In the genomic region with DNA sequence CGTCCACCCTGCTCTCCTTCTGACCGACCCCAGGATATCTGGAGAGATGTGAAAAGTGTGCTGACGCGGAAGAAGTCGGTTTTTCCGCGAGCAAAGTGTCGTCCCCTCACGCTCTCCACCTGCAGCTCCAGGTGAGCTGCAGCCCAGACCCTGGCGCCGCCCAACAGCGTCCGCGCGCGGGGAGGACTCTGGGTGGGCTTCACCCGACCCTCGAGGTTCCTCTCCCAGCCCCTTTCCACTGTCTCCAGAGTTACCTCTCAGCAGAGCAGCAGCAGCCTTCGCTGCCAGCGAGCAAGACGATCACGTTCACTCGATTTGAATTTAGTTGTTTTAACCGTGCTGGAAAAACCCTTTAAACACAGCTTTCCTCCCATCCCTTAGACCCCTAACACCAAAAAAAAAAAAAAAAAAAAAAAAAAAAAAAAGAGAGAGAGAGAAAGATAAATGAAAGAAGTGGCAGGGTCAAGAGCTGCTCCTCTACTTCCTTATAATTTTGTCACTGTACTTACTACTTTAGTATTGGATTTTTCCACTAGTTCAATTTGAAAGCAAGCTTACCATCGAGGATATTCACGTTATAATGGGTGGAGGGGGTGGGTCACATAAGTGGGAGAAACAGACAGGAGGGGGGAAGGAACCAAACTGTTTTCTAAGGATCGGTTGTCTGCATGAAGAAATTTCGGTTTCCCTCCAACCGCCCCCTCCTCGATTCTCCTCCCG, we compare ENCODE assay signal across 8 cellular contexts. TPM values are rescaled to one million over a fixed set of nuclear protein-coding genes. Genes with fewer than 3 reads are reported as not detected.
DNase-seq lines count a peak whose midpoint lies in the region; ATAC-seq, FAIRE-seq and TF ChIP-seq lines count a peak whose summit lies in the region.

No MANE protein-coding gene starts in this region.

- H3F3A ChIP-seq in GM23338 (replicated peaks; ENCODE audit: low read depth) (no peaks in the 10 kb centered on the region), PC-3 (ENCODE audit: low read length, unreplicated experiment) (no peaks in the 10 kb centered on the region)

- H2BK15ac ChIP-seq in H1 (ENCODE audit: low read length): no peak overlapping the region

- no peak overlapping the region for H2BK5ac ChIP-seq in H1 (ENCODE audit: low read depth, low read length)

- H2AFZ ChIP-seq in GM23338: peak overlapping the region; percentile 90
- H2AFZ ChIP-seq in PC-3 (ENCODE audit: low read length): peak overlapping the region; percentile 72
- peak overlapping the region; percentile 73 for H2AFZ ChIP-seq in H1 (ENCODE audit: low read length)

- H3K27me3 ChIP-seq in GM23338 (ENCODE audit: insufficient read depth): peaks cover 56% of the 10 kb centered on the region
- no peaks in the 10 kb centered on the region for H3K27me3 ChIP-seq in PC-3 (ENCODE audit: low read length)
- peaks cover 8 to 32% (median 26%) of the 10 kb centered on the region in 4 experiments for H3K27me3 ChIP-seq in H1 (replicated peaks in 1 of 4; ENCODE audit: control insufficient read depth in 3 of 4, extremely low read depth in 1 of 4, insufficient read depth in 3 of 4, low read length in 3 of 4)

- no peaks in the 10 kb centered on the region for H4K20me1 ChIP-seq in GM23338 (replicated peaks; ENCODE audit: insufficient read depth)
- H4K20me1 ChIP-seq in PC-3 (ENCODE audit: low read length): no peaks in the 10 kb centered on the region
- H4K20me1 ChIP-seq in H1 (replicated peaks in 1 of 2; ENCODE audit: control insufficient read depth in 1 of 2, insufficient read depth in 2 of 2, low read length in 2 of 2): no peaks in the 10 kb centered on the region

- H3K9me2 ChIP-seq in GM23338 (ENCODE audit: insufficient read depth): no peaks in the 10 kb centered on the region
- no peaks in the 10 kb centered on the region for H3K9me2 ChIP-seq in PC-3 (replicated peaks; ENCODE audit: low read length)

- no peak overlapping the region for H3K56ac ChIP-seq in H1 (replicated peaks; ENCODE audit: insufficient read length, low read depth, low read length)

- CTCF ChIA-PET in PC-3 (lab: Charles Lee) (no interaction called here), H1 (lab: Charles Lee; ENCODE audit: partially characterized antibody) (interaction anchor here (0.6 kb wide), 1 partner anchor 478 kb away, joined by 3 read pairs; no protein-coding TSS in a partner anchor)

- H3K23me2 ChIP-seq in H1 (ENCODE audit: low read depth, low read length): peaks cover 29% of the 10 kb centered on the region

- intact Hi-C loops in PC-3 (cut with micrococcal nuclease): loop anchor here (1.0 to 5.0 kb wide), 5 partner anchors 72 to 819 kb away; no protein-coding TSS in a partner anchor
- intact Hi-C loops in mucosa of descending colon (cut with DNase I, micrococcal nuclease): no loop called here

- peaks cover 46% of the 10 kb centered on the region for H3K27me3 Mint-ChIP-seq in GM23338 (ENCODE audit: insufficient read depth, low read depth, poor library complexity)

- H3K4me2 ChIP-seq in GM23338 (peak overlapping the region; percentile 94), PC-3 (ENCODE audit: low read length) (peak overlapping the region; percentile 92), H1 (ENCODE audit: insufficient read depth in 1 of 2, low read depth in 2 of 2, low read length in 2 of 2) (peak overlapping the region; percentile 89 to 100)

- no peak overlapping the region for H3K14ac ChIP-seq in H1 (ENCODE audit: insufficient read length)

- TF ChIP-seq EP300 in H1 (IDR thresholded peaks at IDR 0.05; ENCODE audit: borderline replicate concordance in 1 of 2, low read depth in 2 of 2, low read length in 2 of 2): no peak

- H3K9me3 ChIP-seq in PC-3 (ENCODE audit: low read length) (no peaks in the 10 kb centered on the region), H1 (ENCODE audit: insufficient read depth in 2 of 2, low read depth in 1 of 2, low read length in 1 of 2) (no peaks in the 10 kb centered on the region), mucosa of descending colon (no peaks in the 10 kb centered on the region)

- H4K5ac ChIP-seq in H1 (ENCODE audit: insufficient read length, low read depth, low read length): peak overlapping the region; percentile 67

- no peaks in the 10 kb centered on the region for H3K9me3 Mint-ChIP-seq in GM23338

- TF ChIP-seq POLR2A in H1 (IDR thresholded peaks at IDR 0.05; ENCODE audit: control extremely low read depth in 1 of 2, low read depth in 2 of 2, low read length in 2 of 2): no peak

- DNase-seq in EL: peak; percentile 13
- no peak for DNase-seq in GM23338 (ENCODE audit: low spot score)
- DNase-seq in PC-3: no peak
- DNase-seq in H1 (ENCODE audit: low read depth in 1 of 2, low spot score in 2 of 2): no peak
- DNase-seq in mucosa of descending colon: no peak
- DNase-seq in HuH-7.5 (ENCODE audit: low spot score): no peak
- no peak for DNase-seq in OCI-M2 (lab: John Stamatoyannopoulos, UW; ENCODE audit: unreplicated experiment)

- peak overlapping the region; percentile 39; the same call in 1 of the 2 replicates for H4K8ac ChIP-seq in H1 (ENCODE audit: extremely low read depth, insufficient read depth, low read length)

- no peak overlapping the region for H3K27ac ChIP-seq in GM23338 (ENCODE audit: low read depth)
- no peak overlapping the region for H3K27ac ChIP-seq in PC-3 (ENCODE audit: low read length)
- H3K27ac ChIP-seq in H1 (ENCODE audit: low read depth, low read length): no peak overlapping the region

- H2BK12ac ChIP-seq in H1 (ENCODE audit: low read depth, low read length): 0 out of 2 replicates have a peak overlapping the region, but pooled peaks have one; percentile 60

- H3K4me1 Mint-ChIP-seq in GM23338: peaks cover 24% of the 10 kb centered on the region

- TF ChIP-seq CTCF in GM23338 (conservative IDR thresholded peaks at IDR 0.05; ENCODE audit: low read depth in 2 of 2): no peak
- TF ChIP-seq CTCF in PC-3 (conservative IDR thresholded peaks at IDR 0.05; ENCODE audit: low read depth, low read length): no peak
- TF ChIP-seq CTCF in H1 (IDR thresholded peaks at IDR 0.05; ENCODE audit: control extremely low read depth in 1 of 3, insufficient read depth in 1 of 3, low read depth in 1 of 3, low read length in 3 of 3): no peak
- no peak for TF ChIP-seq CTCF in mucosa of descending colon (IDR thresholded peaks at IDR 0.05)

- no peak for FAIRE-seq in H1 (lab: Jason Lieb, UNC)

- no peaks in the 10 kb centered on the region for H3K79me1 ChIP-seq in H1 (ENCODE audit: low read depth, low read length)

- H3K4me3 Mint-ChIP-seq in GM23338: peak overlapping the region; percentile 96

- POLR2A ChIA-PET in PC-3 (lab: Charles Lee; ENCODE audit: unreplicated experiment) (interaction anchor here (0.6 to 0.7 kb wide), 4 partner anchors 272 to 906 kb away, joined by 3 to 11 read pairs (median 3); no protein-coding TSS in a partner anchor), H1 (lab: Charles Lee; ENCODE audit: partially characterized antibody) (interaction anchor here (0.6 kb wide), 1 partner anchor 1343 kb away, joined by 4 read pairs; no protein-coding TSS in a partner anchor)

- peak overlapping the region; percentile 56 for H3K9ac ChIP-seq in PC-3 (ENCODE audit: low read length)
- peak overlapping the region in 2 of 4 experiments; percentile 48 to 55; a peak in 5 of 7 replicates for H3K9ac ChIP-seq in H1 (replicated peaks in 1 of 4; ENCODE audit: extremely low read depth in 1 of 4, low read depth in 3 of 4, low read length in 3 of 4)

- ATAC-seq in GM23338: no peak
- ATAC-seq in PC-3: 0 out of 2 replicates have a peak, but pooled peaks have one; percentile 0
- ATAC-seq in mucosa of descending colon: peak; percentile 1
- ATAC-seq in HG02973 (IDR thresholded peaks at IDR 0.05; ENCODE audit: unreplicated experiment): no peak

- H3K4me3 ChIP-seq in GM23338 (peak overlapping the region; percentile 67), PC-3 (ENCODE audit: low read length) (peak overlapping the region; percentile 86), H1 (ENCODE audit: extremely low read depth in 1 of 4, insufficient read depth in 2 of 4, low read depth in 3 of 4, low read length in 4 of 4) (peak overlapping the region; percentile 70 to 77 (median 74)), mucosa of descending colon (peak overlapping the region; percentile 90)

- no peak overlapping the region; the same call in 1 of the 2 replicates for H2BK20ac ChIP-seq in H1 (ENCODE audit: low read length)

- H3K23ac ChIP-seq in H1 (ENCODE audit: insufficient read length): no peak overlapping the region

- TSS peak; percentile 90 for BruUV-seq in PC-3 (replicated peaks; lab: Mats Ljungman, UMichigan)

- no peak overlapping the region for H2BK120ac ChIP-seq in H1 (replicated peaks; ENCODE audit: low read depth, low read length)

- no peak overlapping the region for H3K4ac ChIP-seq in H1 (replicated peaks; ENCODE audit: insufficient read length, low read depth, low read length)

- peak overlapping the region; percentile 65 for H4K91ac ChIP-seq in H1 (replicated peaks; ENCODE audit: insufficient read length, low read length)

- H2AK5ac ChIP-seq in H1 (ENCODE audit: low read depth, low read length): no peak overlapping the region

- H3K27ac Mint-ChIP-seq in GM23338: no peak overlapping the region

- peak overlapping the region; percentile 60; the same call in 1 of the 2 replicates for H3K18ac ChIP-seq in H1 (ENCODE audit: extremely low read depth, low read length)

- no peaks in the 10 kb centered on the region for H3K36me3 ChIP-seq in GM23338 (ENCODE audit: insufficient read depth)
- H3K36me3 ChIP-seq in PC-3 (ENCODE audit: low read depth, low read length): no peaks in the 10 kb centered on the region
- no peaks in the 10 kb centered on the region for H3K36me3 ChIP-seq in H1 (ENCODE audit: control insufficient read depth in 2 of 4, insufficient read depth in 4 of 4, low read length in 3 of 4)
- H3K36me3 ChIP-seq in mucosa of descending colon (ENCODE audit: low read depth): peaks cover 4% of the 10 kb centered on the region

- WGBS in H1 (ENCODE audit: extremely low coverage in 1 of 2, insufficient coverage in 1 of 2, insufficient read length in 1 of 2, insufficient replicate concordance in 2 of 2, low coverage in 1 of 2, low lambda C conversion rate in 2 of 2, missing lambda C conversion rate in 1 of 2), 2 experiments: 3% methylated on average over 29 of the region's 31 CpGs; no CpG with 5 or more reads in 1 of the 2 experiments

- H3K36me3 Mint-ChIP-seq in GM23338 (ENCODE audit: low read depth): no peaks in the 10 kb centered on the region

- H3K79me2 ChIP-seq in GM23338 (replicated peaks; ENCODE audit: insufficient read depth) (0 out of 2 replicates have a peak, but pooled peaks cover 3% of the 10 kb centered on the region), PC-3 (ENCODE audit: low read length) (0 out of 2 replicates have a peak, but pooled peaks cover 4% of the 10 kb centered on the region), H1 (ENCODE audit: control insufficient read depth in 1 of 2, insufficient read depth in 2 of 2, low read length in 2 of 2) (no peaks in the 10 kb centered on the region)

- TF ChIP-seq RAD21 in H1 (IDR thresholded peaks at IDR 0.05 in 1 of 2, conservative IDR thresholded peaks at IDR 0.05 in 1 of 2; ENCODE audit: low read depth in 2 of 2, low read length in 2 of 2): no peak

- H3K4me1 ChIP-seq in GM23338 (ENCODE audit: insufficient read depth): peaks cover 40% of the 10 kb centered on the region
- H3K4me1 ChIP-seq in PC-3 (ENCODE audit: insufficient read depth, low read length): peaks cover 18% of the 10 kb centered on the region; the same call in 1 of the 2 replicates
- peaks cover 1 to 12% (median 2%) of the 10 kb centered on the region in 4 experiments; a peak in 6 of 7 replicates for H3K4me1 ChIP-seq in H1 (replicated peaks in 1 of 4; ENCODE audit: control insufficient read depth in 3 of 4, insufficient read depth in 4 of 4, low read length in 3 of 4)
- H3K4me1 ChIP-seq in mucosa of descending colon (ENCODE audit: low read depth): peaks cover 16% of the 10 kb centered on the region

RNA-seq across cellular contexts. Expression of gene NR3C2, which starts 0.8 kb away (rescaled TPM):
- 3.0 and 4.6 TPM in 2 replicates for total RNA-seq in GM23338 (2014; rRNA removed; shearing (Covaris generic))
- polyA plus RNA-seq in GM23338 (2016; fragmentation: Nextera tagmentation; extraction: Ambion mirVana) (1.1 and 1.2 TPM in 2 replicates), H1 (2011; rRNA removed) (0.80 and 1.0 TPM in 2 replicates)
- total RNA-seq in PC-3 (2014; rRNA removed) (1.2 and 2.8 TPM in 2 replicates), mucosa of descending colon (100 to 1,000 TPM in 2 of 3 donors, 10 to 100 TPM in 1; 86.5 to 205 (median 108) TPM)
- total RNA-seq in H1 (2021; fragmentation: NEBNext Ultra II Directional; extraction: Animal tissue kit (Norgen Biotek cat#: 25700)): 3.0 and 3.9 TPM in 2 replicates
- polyA plus RNA-seq in H1 (2011; cell fraction: cytosol; rRNA removed): 1.5 TPM
- polyA plus RNA-seq in H1 (2011; cell fraction: nucleus; rRNA removed): 2.2 TPM
- polyA plus RNA-seq in H1 (2012, experiment 1 of 2): 0.61 to 2.4 TPM (median 0.78 TPM) in 4 replicates
- polyA plus RNA-seq in H1 (2012, experiment 2 of 2): 0.05 TPM
- polyA plus RNA-seq in H1 (2013, experiment 1 of 2): 0.63 TPM
- 1.2 TPM for polyA plus RNA-seq in H1 (2013, experiment 2 of 2)
- polyA minus RNA-seq in H1 (2011; rRNA and poly(A)+ RNA removed): 8.8 and 9.2 TPM in 2 replicates
- 2.0 TPM for polyA minus RNA-seq in H1 (2011; cell fraction: cytosol; rRNA and poly(A)+ RNA removed)
- polyA minus RNA-seq in H1 (2011; cell fraction: nucleus; rRNA and poly(A)+ RNA removed): 21.3 TPM

Comparison
In these comparisons a context has a peak if more than half of its experiments do, and no peak if none do; other contexts are left out.
1. ATAC-seq: peak in PC-3 (single experiment) and mucosa of descending colon (single experiment); none in GM23338 (single experiment) and HG02973 (single experiment).
2. RNA of gene NR3C2, which starts 0.8 kb away (total RNA-seq): 86.5 to 205 TPM in mucosa of descending colon; 3.0 to 3.9 TPM in H1, 3.0 to 4.6 TPM in GM23338 and 1.2 to 2.8 TPM in PC-3; every median in the first group is over 10 times any median in the second.
3. Peak in every context shown above with its lines, with median percentiles within 50 percentile points of each other: H2AFZ ChIP-seq, H3K4me2 ChIP-seq and H3K4me3 ChIP-seq.